Comparison of ENCODE assay signal across 9 cellular contexts in the genomic region with DNA sequence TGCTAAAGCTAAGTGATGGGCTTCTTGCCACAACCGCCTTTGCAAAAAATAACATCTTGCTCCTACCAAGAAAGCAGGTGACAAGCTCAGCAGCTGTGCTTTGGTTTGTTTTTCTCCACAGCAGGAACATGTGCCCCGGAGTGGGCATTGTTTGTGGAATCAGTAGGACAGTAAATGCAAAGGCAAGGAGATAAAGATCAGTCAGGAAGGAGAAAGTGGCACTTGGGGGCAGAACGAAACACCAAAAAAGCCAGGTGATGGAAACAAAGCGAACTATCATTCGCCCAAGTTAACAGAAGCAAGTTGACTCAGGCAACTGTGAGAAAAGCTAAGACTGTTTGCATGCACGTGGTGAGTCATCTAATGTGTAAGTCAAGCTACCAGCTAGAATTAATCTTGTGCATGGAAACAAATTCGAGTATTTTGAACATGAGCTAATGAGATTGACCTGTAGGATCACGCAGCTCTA.
DNase-seq lines count a peak whose midpoint lies in the region; ATAC-seq and TF ChIP-seq lines count a peak whose summit lies in the region.
"Had no signal": no experiment of that assay in that cellular context is flagged by ENCODE, and none has a peak within 500 bp of the region (broad histone marks: within the 10 kb centered on the region; RNA-seq: fewer than 3 reads in every experiment).

No MANE protein-coding gene starts in this region.

- no peaks in the 10 kb centered on the region for H3K9me3 Mint-ChIP-seq in activated naive CD8-positive, alpha-beta T cell treated with anti-CD3 and anti-CD28 coated beads, Interleukin-2, amount 50 U/mL, for 24 hours

- H3K4me3 Mint-ChIP-seq in activated naive CD8-positive, alpha-beta T cell treated with anti-CD3 and anti-CD28 coated beads, Interleukin-2, amount 50 U/mL, for 24 hours = no peak overlapping the region

- no peaks in the 10 kb centered on the region for H3K36me3 Mint-ChIP-seq in activated naive CD8-positive, alpha-beta T cell treated with anti-CD3 and anti-CD28 coated beads, Interleukin-2, amount 50 U/mL, for 24 hours (ENCODE audit: low read depth)

- H3K27me3 Mint-ChIP-seq in activated naive CD8-positive, alpha-beta T cell treated with anti-CD3 and anti-CD28 coated beads, Interleukin-2, amount 50 U/mL, for 24 hours = peaks cover 3% of the 10 kb centered on the region

- DNase-seq in ELR (ENCODE audit: low read depth) (peak; percentile 87), NCI-H128 (lab: John Stamatoyannopoulos, UW; ENCODE audit: unreplicated experiment) (peak; percentile 24), non-pigmented ciliary epithelial cell (ENCODE audit: low read depth) (peak; percentile 52), GM03348 (ENCODE audit: low spot score) (no peak), GM10266 (ENCODE audit: extremely low spot score) (no peak)
- DNase-seq in activated naive CD8-positive, alpha-beta T cell treated with anti-CD3 and anti-CD28 coated beads, Interleukin-2, amount 50 U/mL, for 24 hours = peak; percentile 22
- DNase-seq: cortex of kidney had no signal

- no peak for TF ChIP-seq CTCF in GM10266 (IDR thresholded peaks at IDR 0.05; ENCODE audit: control insufficient read depth, insufficient read depth, low read depth, missing control alignments)

- peak overlapping the region; percentile 29 for H3K27ac Mint-ChIP-seq in activated naive CD8-positive, alpha-beta T cell treated with anti-CD3 and anti-CD28 coated beads, Interleukin-2, amount 50 U/mL, for 24 hours

- ATAC-seq in activated naive CD8-positive, alpha-beta T cell treated with anti-CD3 and anti-CD28 coated beads, Interleukin-2, amount 50 U/mL, for 24 hours = peak; percentile 89
- ATAC-seq in GM21515 (IDR thresholded peaks at IDR 0.05; ENCODE audit: unreplicated experiment) = no peak
- no peak for ATAC-seq in HG03442 (IDR thresholded peaks at IDR 0.05; ENCODE audit: unreplicated experiment)

- H3K4me1 Mint-ChIP-seq in activated naive CD8-positive, alpha-beta T cell treated with anti-CD3 and anti-CD28 coated beads, Interleukin-2, amount 50 U/mL, for 24 hours = peaks cover 24% of the 10 kb centered on the region

Comparison
In these comparisons a context has a peak if more than half of its experiments do, and no peak if none do; other contexts are left out.
1. DNase-seq: peak in ELR (single experiment), NCI-H128 (single experiment), activated naive CD8-positive, alpha-beta T cell treated with anti-CD3 and anti-CD28 coated beads, Interleukin-2, amount 50 U/mL, for 24 hours (single experiment) and non-pigmented ciliary epithelial cell (single experiment); none in GM03348 (single experiment) and GM10266 (single experiment).